ENCODE assay signal across 2 cellular contexts in the genomic region with DNA sequence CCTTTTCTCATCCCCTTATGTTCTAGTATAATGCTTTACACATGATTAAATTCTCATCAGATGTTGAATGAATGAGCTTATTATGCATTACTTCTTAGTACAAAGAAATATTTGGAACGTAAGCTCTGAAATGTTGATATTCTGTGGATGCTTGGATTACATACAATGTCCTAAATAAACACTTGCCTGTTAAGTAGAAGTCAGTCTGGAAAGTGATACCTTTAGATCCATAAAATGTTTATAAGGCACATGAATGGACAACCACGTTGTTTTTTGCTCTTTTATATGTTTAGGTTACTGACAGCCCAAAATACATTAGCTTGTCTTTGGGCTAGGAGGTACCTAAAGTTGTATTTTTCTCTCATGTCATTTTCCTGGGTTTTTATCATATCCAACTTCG.
TF ChIP-seq lines count a peak whose summit lies in the region.

No MANE protein-coding gene starts in this region.

TF ChIP-seq in HEK293, 187 proteins besides CTCF, POLR2A, EP300 and RAD21 (continued from another document):
- TF ChIP-seq ZNF335 (tag by site-specific recombination; conservative IDR thresholded peaks at IDR 0.05), result 0 out of 2 replicates have a peak, but pooled peaks have one; percentile 20

TF ChIP-seq in WTC11, 78 proteins besides CTCF, POLR2A, EP300 and RAD21 (continued from another document):
- TF ChIP-seq ELF4 (CRISPR knock-in tag; IDR thresholded peaks at IDR 0.05; ENCODE audit: low read depth) (no peak), ZNF396 (CRISPR knock-in tag; IDR thresholded peaks at IDR 0.05; ENCODE audit: borderline replicate concordance) (no peak), PRDM15 (CRISPR knock-in tag; IDR thresholded peaks at IDR 0.05) (no peak), RORB (CRISPR knock-in tag; IDR thresholded peaks at IDR 0.05) (no peak), ZNF121 (CRISPR knock-in tag; IDR thresholded peaks at IDR 0.05) (no peak), NR3C1 (CRISPR knock-in tag; conservative IDR thresholded peaks at IDR 0.05; ENCODE audit: low read depth) (no peak), ATF6 (CRISPR knock-in tag; IDR thresholded peaks at IDR 0.05) (no peak)
- TF ChIP-seq, protein P1, sequence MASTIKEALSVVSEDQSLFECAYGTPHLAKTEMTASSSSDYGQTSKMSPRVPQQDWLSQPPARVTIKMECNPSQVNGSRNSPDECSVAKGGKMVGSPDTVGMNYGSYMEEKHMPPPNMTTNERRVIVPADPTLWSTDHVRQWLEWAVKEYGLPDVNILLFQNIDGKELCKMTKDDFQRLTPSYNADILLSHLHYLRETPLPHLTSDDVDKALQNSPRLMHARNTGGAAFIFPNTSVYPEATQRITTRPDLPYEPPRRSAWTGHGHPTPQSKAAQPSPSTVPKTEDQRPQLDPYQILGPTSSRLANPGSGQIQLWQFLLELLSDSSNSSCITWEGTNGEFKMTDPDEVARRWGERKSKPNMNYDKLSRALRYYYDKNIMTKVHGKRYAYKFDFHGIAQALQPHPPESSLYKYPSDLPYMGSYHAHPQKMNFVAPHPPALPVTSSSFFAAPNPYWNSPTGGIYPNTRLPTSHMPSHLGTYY (CRISPR knock-in tag; IDR thresholded peaks at IDR 0.05), result no peak
